ENCODE assay signal across 1 cellular context in genomic region chr11:75351541-75352416, GRCh38.
TF ChIP-seq lines count a peak whose summit lies in the region.

Gene ARRB1 (minus strand): TSS chr11:75351661. CDS start chr11:75351607, 54 bp downstream.

TF ChIP-seq in K562, 482 proteins besides CTCF, POLR2A, EP300 and RAD21 (continued from another document and continues in another):
- no peak for TF ChIP-seq YY1 (IDR thresholded peaks at IDR 0.05; ENCODE audit: borderline replicate concordance in 1 of 3, control insufficient read depth in 1 of 3, extremely low read depth in 1 of 3, insufficient read depth in 3 of 3, insufficient read length in 1 of 3, insufficient replicate concordance in 2 of 3, low read depth in 1 of 3, low read length in 2 of 3)
- TF ChIP-seq TEAD2 (tag; IDR thresholded peaks at IDR 0.05) = no peak
- TF ChIP-seq CAMTA2 (CRISPR knock-in tag; conservative IDR thresholded peaks at IDR 0.05) = no peak
- no peak for TF ChIP-seq ZNF696 (CRISPR knock-in tag; conservative IDR thresholded peaks at IDR 0.05)
- TF ChIP-seq ZNF449 (CRISPR knock-in tag; IDR thresholded peaks at IDR 0.05) = no peak
- peak; percentile 40; the same call in 1 of the 2 replicates for TF ChIP-seq ZKSCAN1 (IDR thresholded peaks at IDR 0.05; ENCODE audit: low read depth, low read length)
- peak; percentile 25; the same call in 1 of the 2 replicates for TF ChIP-seq HMG20B (CRISPR knock-in tag; IDR thresholded peaks at IDR 0.05)
- TF ChIP-seq COPS2 (conservative IDR thresholded peaks at IDR 0.05) = no peak
- no peak; the same call in 1 of the 2 replicates for TF ChIP-seq HDGF (IDR thresholded peaks at IDR 0.05)
- TF ChIP-seq HDAC3 (IDR thresholded peaks at IDR 0.05; ENCODE audit: borderline replicate concordance, partially characterized antibody) = no peak
- peak; percentile 62 for TF ChIP-seq POLR2B (IDR thresholded peaks at IDR 0.05; ENCODE audit: low read depth, partially characterized antibody)
- TF ChIP-seq GATA2 (CRISPR knock-in tag; IDR thresholded peaks at IDR 0.05) = peak; percentile 53
- no peak for TF ChIP-seq ZNF76 (CRISPR knock-in tag; IDR thresholded peaks at IDR 0.05; ENCODE audit: borderline replicate concordance)
- peak; percentile 56; the same call in 1 of the 2 replicates for TF ChIP-seq HIVEP1 (CRISPR knock-in tag; IDR thresholded peaks at IDR 0.05)
- peak; percentile 73 for TF ChIP-seq NUFIP1 (IDR thresholded peaks at IDR 0.05; ENCODE audit: partially characterized antibody)
- no peak for TF ChIP-seq MAFF (IDR thresholded peaks at IDR 0.05; ENCODE audit: low read length)
- no peak for TF ChIP-seq ZNF57 (CRISPR knock-in tag; IDR thresholded peaks at IDR 0.05)
- no peak for TF ChIP-seq ZNF277 (CRISPR knock-in tag; IDR thresholded peaks at IDR 0.05; ENCODE audit: borderline replicate concordance)
- peak; percentile 98 for TF ChIP-seq LARP7 (IDR thresholded peaks at IDR 0.05)
- TF ChIP-seq ZNF655 (CRISPR knock-in tag; IDR thresholded peaks at IDR 0.05) = no peak
- TF ChIP-seq ZNF274 (IDR thresholded peaks at IDR 0.05; ENCODE audit: borderline replicate concordance, low read depth, low read length) = no peak
- TF ChIP-seq LEF1 (IDR thresholded peaks at IDR 0.05) = no peak; the same call in 1 of the 2 replicates
- peak; percentile 90 for TF ChIP-seq VEZF1 (CRISPR knock-in tag; IDR thresholded peaks at IDR 0.05)
- peak; percentile 45; the same call in 1 of the 2 replicates for TF ChIP-seq L3MBTL2 (IDR thresholded peaks at IDR 0.05)
- no peak for TF ChIP-seq PTTG1 (tag; IDR thresholded peaks at IDR 0.05; ENCODE audit: low read depth)
- TF ChIP-seq ZNF384 (IDR thresholded peaks at IDR 0.05; ENCODE audit: low read depth, low read length) = no peak
- TF ChIP-seq ZFP1 (CRISPR knock-in tag; IDR thresholded peaks at IDR 0.05) = no peak
- TF ChIP-seq ZNF134 (CRISPR knock-in tag; conservative IDR thresholded peaks at IDR 0.05) = no peak
- no peak for TF ChIP-seq RBM14 (IDR thresholded peaks at IDR 0.05; ENCODE audit: borderline replicate concordance, insufficient read depth, low read depth, low read length)
- no peak for TF ChIP-seq BRF2 (IDR thresholded peaks at IDR 0.05; ENCODE audit: borderline replicate concordance, insufficient read depth, insufficient read length)
- TF ChIP-seq ZNF740 (CRISPR knock-in tag; IDR thresholded peaks at IDR 0.05) = peak; percentile 18; the same call in 1 of the 2 replicates
- TF ChIP-seq ZNF740 (tag; IDR thresholded peaks at IDR 0.05) = no peak
- TF ChIP-seq KDM2B (CRISPR knock-in tag; IDR thresholded peaks at IDR 0.05) = no peak
- no peak for TF ChIP-seq CGGBP1 (CRISPR knock-in tag; IDR thresholded peaks at IDR 0.05)
- TF ChIP-seq ZC3H8 (IDR thresholded peaks at IDR 0.05) = 0 out of 2 replicates have a peak, but pooled peaks have one; percentile 60
- no peak for TF ChIP-seq ZNF23 (CRISPR knock-in tag; IDR thresholded peaks at IDR 0.05)
- TF ChIP-seq TSC22D4 (tag; IDR thresholded peaks at IDR 0.05) = no peak
- TF ChIP-seq MTA2 (IDR thresholded peaks at IDR 0.05; ENCODE audit: low read depth) = peak; percentile 45
- TF ChIP-seq ETV1 (tag; conservative IDR thresholded peaks at IDR 0.05; ENCODE audit: low read depth) = peak; percentile 77
- no peak for TF ChIP-seq ZNF780A (CRISPR knock-in tag; IDR thresholded peaks at IDR 0.05)
- TF ChIP-seq ETV6 (IDR thresholded peaks at IDR 0.05; ENCODE audit: borderline replicate concordance in 1 of 2, low read depth in 2 of 2, low read length in 1 of 2) = peak in 1 of 2 experiments; percentile 85; a peak in 3 of 4 replicates
- no peak for TF ChIP-seq ETV6 (CRISPR knock-in tag; IDR thresholded peaks at IDR 0.05; ENCODE audit: borderline replicate concordance)
- TF ChIP-seq KLF16 (IDR thresholded peaks at IDR 0.05) = no peak
- TF ChIP-seq ILK (tag; IDR thresholded peaks at IDR 0.05; ENCODE audit: borderline replicate concordance, low read depth) = no peak
- TF ChIP-seq ZNF830 (CRISPR knock-in tag; IDR thresholded peaks at IDR 0.05) = peak; percentile 63; the same call in 1 of the 2 replicates
- TF ChIP-seq ZBTB34 (CRISPR knock-in tag; IDR thresholded peaks at IDR 0.05) = no peak
- no peak for TF ChIP-seq ZNF280A (IDR thresholded peaks at IDR 0.05; ENCODE audit: low read depth, partially characterized antibody)
- peak in 1 of 2 experiments; percentile 99; a peak in 2 of 4 replicates for TF ChIP-seq ZNF639 (CRISPR knock-in tag; conservative IDR thresholded peaks at IDR 0.05 in 1 of 2, IDR thresholded peaks at IDR 0.05 in 1 of 2)
- peak; percentile 70 for TF ChIP-seq ARID1B (IDR thresholded peaks at IDR 0.05)
- TF ChIP-seq TBL1XR1 (IDR thresholded peaks at IDR 0.05; ENCODE audit: low read length in 2 of 2) = no peak; a peak in 1 of 4 replicates
- TF ChIP-seq EGR1 (conservative IDR thresholded peaks at IDR 0.05) = peak; percentile 71
- no peak for TF ChIP-seq JUN (IDR thresholded peaks at IDR 0.05; ENCODE audit: borderline replicate concordance, low read depth, low read length)
- 0 out of 2 replicates have a peak, but pooled peaks have one; percentile 43 for TF ChIP-seq JUN (CRISPR knock-in tag; IDR thresholded peaks at IDR 0.05; ENCODE audit: borderline replicate concordance)
- TF ChIP-seq ZNF444 (CRISPR knock-in tag; IDR thresholded peaks at IDR 0.05) = no peak; the same call in 1 of the 2 replicates
- TF ChIP-seq E4F1 (CRISPR knock-in tag; IDR thresholded peaks at IDR 0.05; ENCODE audit: borderline replicate concordance) = no peak
- TF ChIP-seq MCM5 (IDR thresholded peaks at IDR 0.05; ENCODE audit: low read depth) = no peak
- TF ChIP-seq POLR2AphosphoS5 (IDR thresholded peaks at IDR 0.05; ENCODE audit: control insufficient read depth, insufficient read depth, low read depth, low read length) = no peak
